ENCODE assay signal across 19 cellular contexts in the genomic region with DNA sequence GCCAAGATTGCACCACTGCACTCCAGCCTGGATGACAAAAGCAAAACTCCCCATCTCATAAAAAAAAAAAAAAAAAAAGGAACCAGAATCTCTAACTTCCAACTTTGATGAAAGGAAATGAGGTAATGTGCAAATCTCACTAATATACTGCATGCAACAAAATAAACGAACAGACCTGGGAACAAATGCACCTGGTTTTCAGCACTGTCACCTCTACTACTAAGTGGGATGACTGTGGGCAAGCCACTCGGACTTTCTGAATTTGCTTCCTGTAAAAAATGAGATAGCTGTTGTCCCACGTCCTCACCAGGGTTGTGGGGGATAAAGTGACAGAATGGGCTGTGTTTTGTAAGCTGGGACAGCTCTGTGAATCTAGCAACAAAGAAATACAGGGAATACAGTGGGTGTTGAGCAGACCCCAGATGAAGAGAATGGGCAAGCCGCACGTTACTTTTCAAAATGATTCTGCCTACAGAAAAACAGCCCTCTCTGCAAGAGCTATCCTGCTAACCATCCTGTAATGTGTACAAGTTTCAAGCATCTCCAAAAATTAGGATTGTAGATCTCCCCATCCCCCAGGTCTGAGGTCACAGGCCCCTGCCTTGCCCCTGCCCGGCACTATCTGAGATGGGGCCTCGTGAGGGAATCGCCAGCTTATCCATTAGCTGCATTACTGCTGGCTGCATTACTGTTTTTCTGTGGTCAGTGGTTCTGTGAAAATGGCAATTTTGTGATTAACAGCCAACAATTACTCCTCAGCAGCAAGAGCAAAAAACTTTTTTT.
DNase-seq lines count a peak whose midpoint lies in the region; ATAC-seq and TF ChIP-seq lines count a peak whose summit lies in the region.
"Had no signal": no experiment of that assay in that cellular context is flagged by ENCODE, and none has a peak within 500 bp of the region (broad histone marks: within the 10 kb centered on the region; RNA-seq: fewer than 3 reads in every experiment).

No MANE protein-coding gene starts in this region.

- TF ChIP-seq POLR2A in stomach (IDR thresholded peaks at IDR 0.05), result no peak

- no peaks in the 10 kb centered on the region for H3K9me3 Mint-ChIP-seq in CD4-positive, alpha-beta T cell
- no peaks in the 10 kb centered on the region for H3K9me3 Mint-ChIP-seq in activated T-helper 1 cell treated with anti-CD3 and anti-CD28 coated beads, Interleukin-12 subunit alpha, Interleukin-12 subunit beta, Interleukin-2, Interleukin-4 antibody, amounts not matched to agents 30 ng/mL and 10 ng/mL and 1 ng/mL, durations not matched to agents 14 hours and 24 hours and 36 hours
- no peaks in the 10 kb centered on the region for H3K9me3 Mint-ChIP-seq in immature natural killer cell
- H3K9me3 Mint-ChIP-seq: central memory CD8-positive, alpha-beta T cell had no signal

- POLR2A ChIA-PET in CD4-positive, alpha-beta T cell (lab: Charles Lee), result interaction anchor here (1.0 to 1.6 kb wide), 2 partner anchors 12 to 123 kb away, joined by 3 to 7 read pairs; a partner anchor contains a TSS

- H3K9me3 ChIP-seq in CD4-positive, alpha-beta T cell (ENCODE audit: control insufficient read depth, low read length), result no peaks in the 10 kb centered on the region
- H3K9me3 ChIP-seq in KOPT-K1 (ENCODE audit: insufficient read depth, low read length, poor library complexity, severe bottlenecking) (no peaks in the 10 kb centered on the region), stomach (no peaks in the 10 kb centered on the region)
- H3K9me3 ChIP-seq: heart left ventricle, Peyer's patch had no signal

- H3K36me3 ChIP-seq in KOPT-K1 (ENCODE audit: insufficient read depth, low read length) (peaks cover 26% of the 10 kb centered on the region), stomach (peaks cover 0 to 12% (median 11%) of the 10 kb centered on the region in 4 donors)

- whole genome bisulfite sequencing in stomach, 5 donors, result 56 to 62% (median 59%) methylated on average over 8 of the region's 8 CpGs

- peaks cover 84% of the 10 kb centered on the region for H3K4me1 Mint-ChIP-seq in CD4-positive, alpha-beta T cell (ENCODE audit: low read depth)
- H3K4me1 Mint-ChIP-seq in activated T-helper 1 cell treated with anti-CD3 and anti-CD28 coated beads, Interleukin-12 subunit alpha, Interleukin-12 subunit beta, Interleukin-2, Interleukin-4 antibody, amounts not matched to agents 30 ng/mL and 10 ng/mL and 1 ng/mL, durations not matched to agents 14 hours and 24 hours and 36 hours (ENCODE audit: low read depth), result peaks cover 84% of the 10 kb centered on the region
- H3K4me1 Mint-ChIP-seq in immature natural killer cell, result peaks cover 69 to 85% of the 10 kb centered on the region in 2 donors

- no peak for DNase-seq in CD4-positive, alpha-beta T cell
- no peak for DNase-seq in activated T-helper 1 cell treated with anti-CD3 and anti-CD28 coated beads, Interleukin-12 subunit alpha, Interleukin-12 subunit beta, Interleukin-2, Interleukin-4 antibody, amounts not matched to agents 30 ng/mL and 10 ng/mL and 1 ng/mL, durations not matched to agents 14 hours and 24 hours and 36 hours (ENCODE audit: low spot score)
- DNase-seq in immature natural killer cell (no peak), ureter (ENCODE audit: low spot score) (no peak), stomach (no peak)
- DNase-seq: activated CD4-positive, CD25-positive, alpha-beta regulatory T cell treated with anti-CD3 and anti-CD28 coated beads, Interleukin-2, amount 50 U/mL, for 72 hours; activated gamma-delta T cell treated with Interleukin-2 at 50 U/mL for 16 hours; heart left ventricle; NCI-H146; NCI-H446 treated with DMSO at 0.1 percent for 48 hours; Peyer's patch; SW 1271 had no signal

- TF ChIP-seq CTCF in CD4-positive, alpha-beta T cell (IDR thresholded peaks at IDR 0.05), result no peak
- TF ChIP-seq CTCF in stomach (IDR thresholded peaks at IDR 0.05), result no peak

- ATAC-seq in CD4-positive, alpha-beta T cell (ENCODE audit: poor library complexity), result peak; percentile 1
- ATAC-seq in HG03095 (IDR thresholded peaks at IDR 0.05; ENCODE audit: unreplicated experiment) (no peak), HG02763 (IDR thresholded peaks at IDR 0.05; ENCODE audit: unreplicated experiment) (no peak)
- ATAC-seq: heart left ventricle, HepG2, left cardiac atrium had no signal

- peaks cover 73 to 99% (median 85%) of the 10 kb centered on the region in 4 donors for H3K4me1 ChIP-seq in stomach

- CTCF ChIA-PET in CD4-positive, alpha-beta T cell (lab: Charles Lee), result interaction anchor here (0.5 to 0.7 kb wide), 3 partner anchors 49 to 251 kb away, joined by 3 read pairs; no protein-coding TSS in a partner anchor

- peak overlapping the region; percentile 22 for H3K27ac ChIP-seq in CD4-positive, alpha-beta T cell (ENCODE audit: low read depth, low read length)
- H3K27ac ChIP-seq in KOPT-K1 (ENCODE audit: low read depth, low read length, poor library complexity, severe bottlenecking) (peak overlapping the region; percentile 98), stomach (peak overlapping the region in 1 of 5 donors; percentile 95)
- H3K27ac ChIP-seq: C4-2B, heart left ventricle had no signal

- H3K27ac Mint-ChIP-seq in CD4-positive, alpha-beta T cell, result peak overlapping the region; percentile 90
- H3K27ac Mint-ChIP-seq in activated T-helper 1 cell treated with anti-CD3 and anti-CD28 coated beads, Interleukin-12 subunit alpha, Interleukin-12 subunit beta, Interleukin-2, Interleukin-4 antibody, amounts not matched to agents 30 ng/mL and 10 ng/mL and 1 ng/mL, durations not matched to agents 14 hours and 24 hours and 36 hours, result peak overlapping the region; percentile 91
- H3K27ac Mint-ChIP-seq in immature natural killer cell, result peak overlapping the region; percentile 23 to 73 (median 64)

- no peak overlapping the region for H3K4me3 ChIP-seq in stomach
- H3K4me3 ChIP-seq: heart left ventricle, Peyer's patch had no signal

- no peaks in the 10 kb centered on the region for H3K27me3 ChIP-seq in CD4-positive, alpha-beta T cell (ENCODE audit: control insufficient read depth, insufficient read depth, low read length)
- no peaks in the 10 kb centered on the region for H3K27me3 ChIP-seq in stomach
- H3K27me3 ChIP-seq: heart left ventricle, Peyer's patch had no signal

- H3K27me3 Mint-ChIP-seq in CD4-positive, alpha-beta T cell, result no peaks in the 10 kb centered on the region
- no peaks in the 10 kb centered on the region for H3K27me3 Mint-ChIP-seq in activated T-helper 1 cell treated with anti-CD3 and anti-CD28 coated beads, Interleukin-12 subunit alpha, Interleukin-12 subunit beta, Interleukin-2, Interleukin-4 antibody, amounts not matched to agents 30 ng/mL and 10 ng/mL and 1 ng/mL, durations not matched to agents 14 hours and 24 hours and 36 hours (ENCODE audit: insufficient read depth)
- peaks cover 0 to 7% (median 2%) of the 10 kb centered on the region in 3 donors for H3K27me3 Mint-ChIP-seq in immature natural killer cell (ENCODE audit: low read depth in 3 of 3)
- H3K27me3 Mint-ChIP-seq: central memory CD8-positive, alpha-beta T cell had no signal

- TF ChIP-seq EP300 in stomach (IDR thresholded peaks at IDR 0.05), result no peak

- H3K36me3 Mint-ChIP-seq in CD4-positive, alpha-beta T cell (ENCODE audit: low read depth), result peaks cover 10% of the 10 kb centered on the region
- H3K36me3 Mint-ChIP-seq in activated T-helper 1 cell treated with anti-CD3 and anti-CD28 coated beads, Interleukin-12 subunit alpha, Interleukin-12 subunit beta, Interleukin-2, Interleukin-4 antibody, amounts not matched to agents 30 ng/mL and 10 ng/mL and 1 ng/mL, durations not matched to agents 14 hours and 24 hours and 36 hours (ENCODE audit: low read depth), result peaks cover 19% of the 10 kb centered on the region
- peaks cover 3 to 9% (median 6%) of the 10 kb centered on the region in 3 donors for H3K36me3 Mint-ChIP-seq in immature natural killer cell

- H3K4me3 Mint-ChIP-seq in CD4-positive, alpha-beta T cell, result peak overlapping the region; percentile 54
- H3K4me3 Mint-ChIP-seq in activated T-helper 1 cell treated with anti-CD3 and anti-CD28 coated beads, Interleukin-12 subunit alpha, Interleukin-12 subunit beta, Interleukin-2, Interleukin-4 antibody, amounts not matched to agents 30 ng/mL and 10 ng/mL and 1 ng/mL, durations not matched to agents 14 hours and 24 hours and 36 hours, result peak overlapping the region; percentile 59
- H3K4me3 Mint-ChIP-seq in immature natural killer cell, result peak overlapping the region in 4 of 5 donors; percentile 14 to 62 (median 30)
- H3K4me3 Mint-ChIP-seq: central memory CD8-positive, alpha-beta T cell had no signal

- intact Hi-C loops in CD4-positive, alpha-beta T cell (cut with DNase I, micrococcal nuclease), result loop anchor here (5.0 to 10.0 kb wide), 2 partner anchors 79 to 119 kb away; a partner anchor contains a TSS
- intact Hi-C loops in activated T-helper 1 cell treated with anti-CD3 and anti-CD28 coated beads, Interleukin-12 subunit alpha, Interleukin-12 subunit beta, Interleukin-2, Interleukin-4 antibody, amounts not matched to agents 30 ng/mL and 10 ng/mL and 1 ng/mL, durations not matched to agents 14 hours and 24 hours and 36 hours (cut with micrococcal nuclease), result no loop called here
- intact Hi-C loops in stomach (cut with DNase I; ENCODE audit: low total_unique reads), result no loop called here

Comparison
In these comparisons a context has a peak if more than half of its experiments do, and no peak if none do; other contexts are left out.
1. intact Hi-C loops: an anchor here in CD4-positive, alpha-beta T cell (5.0 to 10.0 kb wide); none called in activated T-helper 1 cell treated with anti-CD3 and anti-CD28 coated beads, Interleukin-12 subunit alpha, Interleukin-12 subunit beta, Interleukin-2, Interleukin-4 antibody, amounts not matched to agents 30 ng/mL and 10 ng/mL and 1 ng/mL, durations not matched to agents 14 hours and 24 hours and 36 hours and stomach.